Comparison of ENCODE assay signal across 1 cellular context in the genomic region with DNA sequence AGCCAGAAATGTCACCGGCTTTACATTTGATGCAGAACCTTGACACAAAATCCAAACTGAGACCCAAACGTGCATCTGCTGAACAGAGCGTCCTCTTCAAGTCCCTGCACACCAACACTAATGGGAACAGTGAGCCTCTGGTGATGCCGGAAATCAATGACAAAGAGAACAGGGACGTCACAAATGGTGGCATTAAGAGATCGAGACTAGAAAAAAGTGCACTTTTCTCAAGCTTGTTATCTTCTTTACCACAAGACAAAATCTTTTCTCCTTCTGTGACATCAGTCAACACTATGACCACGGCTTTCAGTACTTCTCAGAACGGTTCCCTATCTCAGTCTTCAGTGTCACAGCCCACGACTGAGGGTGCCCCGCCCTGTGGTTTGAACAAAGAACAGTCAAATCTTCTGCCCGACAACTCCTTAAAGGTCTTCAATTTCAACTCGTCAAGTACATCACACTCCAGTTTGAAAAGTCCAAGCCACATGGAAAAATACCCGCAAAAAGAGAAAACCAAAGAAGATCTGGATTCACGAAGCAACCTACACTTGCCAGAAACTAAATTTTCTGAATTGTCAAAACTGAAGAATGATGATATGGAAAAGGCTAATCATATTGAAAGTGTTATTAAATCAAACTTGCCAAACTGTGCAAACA.
A peak's percentile ranks its signal among the peaks of the same experiment; 100 is the strongest.
TF ChIP-seq lines count a peak whose summit lies in the region.

No MANE protein-coding gene starts in this region.

TF ChIP-seq in K562, 482 proteins besides CTCF, POLR2A, EP300 and RAD21 (continued from another document and continues in another):
- TF ChIP-seq, protein P1, sequence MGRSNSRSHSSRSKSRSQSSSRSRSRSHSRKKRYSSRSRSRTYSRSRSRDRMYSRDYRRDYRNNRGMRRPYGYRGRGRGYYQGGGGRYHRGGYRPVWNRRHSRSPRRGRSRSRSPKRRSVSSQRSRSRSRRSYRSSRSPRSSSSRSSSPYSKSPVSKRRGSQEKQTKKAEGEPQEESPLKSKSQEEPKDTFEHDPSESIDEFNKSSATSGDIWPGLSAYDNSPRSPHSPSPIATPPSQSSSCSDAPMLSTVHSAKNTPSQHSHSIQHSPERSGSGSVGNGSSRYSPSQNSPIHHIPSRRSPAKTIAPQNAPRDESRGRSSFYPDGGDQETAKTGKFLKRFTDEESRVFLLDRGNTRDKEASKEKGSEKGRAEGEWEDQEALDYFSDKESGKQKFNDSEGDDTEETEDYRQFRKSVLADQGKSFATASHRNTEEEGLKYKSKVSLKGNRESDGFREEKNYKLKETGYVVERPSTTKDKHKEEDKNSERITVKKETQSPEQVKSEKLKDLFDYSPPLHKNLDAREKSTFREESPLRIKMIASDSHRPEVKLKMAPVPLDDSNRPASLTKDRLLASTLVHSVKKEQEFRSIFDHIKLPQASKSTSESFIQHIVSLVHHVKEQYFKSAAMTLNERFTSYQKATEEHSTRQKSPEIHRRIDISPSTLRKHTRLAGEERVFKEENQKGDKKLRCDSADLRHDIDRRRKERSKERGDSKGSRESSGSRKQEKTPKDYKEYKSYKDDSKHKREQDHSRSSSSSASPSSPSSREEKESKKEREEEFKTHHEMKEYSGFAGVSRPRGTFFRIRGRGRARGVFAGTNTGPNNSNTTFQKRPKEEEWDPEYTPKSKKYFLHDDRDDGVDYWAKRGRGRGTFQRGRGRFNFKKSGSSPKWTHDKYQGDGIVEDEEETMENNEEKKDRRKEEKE (IDR thresholded peaks at IDR 0.05; ENCODE audit: borderline replicate concordance in 1 of 2, control insufficient read depth in 1 of 2, low read depth in 2 of 2, low read length in 1 of 2): no peak
- TF ChIP-seq BRD9 (IDR thresholded peaks at IDR 0.05; ENCODE audit: low read depth, partially characterized antibody) (peak; percentile 23), GABPB1 (CRISPR knock-in tag; IDR thresholded peaks at IDR 0.05) (no peak), STAT5A (IDR thresholded peaks at IDR 0.05; ENCODE audit: borderline replicate concordance, low read length) (peak; percentile 99), CBFB (CRISPR knock-in tag; IDR thresholded peaks at IDR 0.05) (no peak), ZFP36 (IDR thresholded peaks at IDR 0.05; ENCODE audit: low read depth, low read length, partially characterized antibody) (no peak), MAZ (CRISPR knock-in tag; conservative IDR thresholded peaks at IDR 0.05 in 1 of 2, IDR thresholded peaks at IDR 0.05 in 1 of 2) (peak; percentile 69 to 71), HDAC3 (IDR thresholded peaks at IDR 0.05; ENCODE audit: borderline replicate concordance, partially characterized antibody) (peak; percentile 88), NCOA1 (IDR thresholded peaks at IDR 0.05; ENCODE audit: low read depth) (peak; percentile 70; the same call in 1 of the 2 replicates), TAF15 (IDR thresholded peaks at IDR 0.05; ENCODE audit: low read depth, low read length) (no peak), HDAC1 (IDR thresholded peaks at IDR 0.05) (peak; percentile 81 to 99; a peak in 3 of 4 replicates), PYGO2 (tag; IDR thresholded peaks at IDR 0.05) (no peak), EGR1 (conservative IDR thresholded peaks at IDR 0.05) (peak; percentile 54; the same call in 1 of the 2 replicates), ZNF589 (CRISPR knock-in tag; IDR thresholded peaks at IDR 0.05; ENCODE audit: low read depth) (no peak), TAL1 (IDR thresholded peaks at IDR 0.05) (peak; percentile 95), STAG1 (CRISPR knock-in tag; IDR thresholded peaks at IDR 0.05; ENCODE audit: borderline replicate concordance) (no peak), BACH1 (tag; IDR thresholded peaks at IDR 0.05) (no peak), ZNF197 (CRISPR knock-in tag; IDR thresholded peaks at IDR 0.05; ENCODE audit: low read depth) (peak; percentile 70; the same call in 1 of the 2 replicates), NEUROD1 (IDR thresholded peaks at IDR 0.05; ENCODE audit: borderline replicate concordance, low read depth, low read length, partially characterized antibody) (peak; percentile 66), SRSF3 (IDR thresholded peaks at IDR 0.05; ENCODE audit: insufficient read depth, low read length) (no peak), POLR2H (tag; IDR thresholded peaks at IDR 0.05; ENCODE audit: low read depth) (no peak), SREBF1 (IDR thresholded peaks at IDR 0.05; ENCODE audit: borderline replicate concordance, low read depth, low read length) (no peak), PHB2 (IDR thresholded peaks at IDR 0.05; ENCODE audit: low read depth) (peak; percentile 70; the same call in 1 of the 2 replicates), ZKSCAN1 (IDR thresholded peaks at IDR 0.05; ENCODE audit: low read depth, low read length) (0 out of 2 replicates have a peak, but pooled peaks have one; percentile 33), MIER1 (IDR thresholded peaks at IDR 0.05; ENCODE audit: low read depth) (no peak), C11orf30 (IDR thresholded peaks at IDR 0.05; ENCODE audit: low read depth) (no peak), ATF1 (CRISPR knock-in tag; IDR thresholded peaks at IDR 0.05) (no peak), ATF1 (tag; IDR thresholded peaks at IDR 0.05) (peak; percentile 85), KDM1A (IDR thresholded peaks at IDR 0.05) (peak; percentile 99 to 100), MTA1 (IDR thresholded peaks at IDR 0.05; ENCODE audit: borderline replicate concordance) (0 out of 2 replicates have a peak, but pooled peaks have one; percentile 63), ZNF778 (CRISPR knock-in tag; IDR thresholded peaks at IDR 0.05) (no peak), NR1H2 (CRISPR knock-in tag; IDR thresholded peaks at IDR 0.05) (no peak), HDAC2 (IDR thresholded peaks at IDR 0.05) (peak; percentile 100), TBL1XR1 (IDR thresholded peaks at IDR 0.05; ENCODE audit: low read length in 2 of 2) (peak; percentile 82 to 97; a peak in 2 of 4 replicates), NFE2 (IDR thresholded peaks at IDR 0.05; ENCODE audit: low read depth) (peak; percentile 60), POLR2B (IDR thresholded peaks at IDR 0.05; ENCODE audit: low read depth, partially characterized antibody) (no peak)
- TF ChIP-seq, protein P2, sequence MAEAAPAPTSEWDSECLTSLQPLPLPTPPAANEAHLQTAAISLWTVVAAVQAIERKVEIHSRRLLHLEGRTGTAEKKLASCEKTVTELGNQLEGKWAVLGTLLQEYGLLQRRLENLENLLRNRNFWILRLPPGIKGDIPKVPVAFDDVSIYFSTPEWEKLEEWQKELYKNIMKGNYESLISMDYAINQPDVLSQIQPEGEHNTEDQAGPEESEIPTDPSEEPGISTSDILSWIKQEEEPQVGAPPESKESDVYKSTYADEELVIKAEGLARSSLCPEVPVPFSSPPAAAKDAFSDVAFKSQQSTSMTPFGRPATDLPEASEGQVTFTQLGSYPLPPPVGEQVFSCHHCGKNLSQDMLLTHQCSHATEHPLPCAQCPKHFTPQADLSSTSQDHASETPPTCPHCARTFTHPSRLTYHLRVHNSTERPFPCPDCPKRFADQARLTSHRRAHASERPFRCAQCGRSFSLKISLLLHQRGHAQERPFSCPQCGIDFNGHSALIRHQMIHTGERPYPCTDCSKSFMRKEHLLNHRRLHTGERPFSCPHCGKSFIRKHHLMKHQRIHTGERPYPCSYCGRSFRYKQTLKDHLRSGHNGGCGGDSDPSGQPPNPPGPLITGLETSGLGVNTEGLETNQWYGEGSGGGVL (CRISPR knock-in tag; IDR thresholded peaks at IDR 0.05): no peak
- TF ChIP-seq, protein P3, sequence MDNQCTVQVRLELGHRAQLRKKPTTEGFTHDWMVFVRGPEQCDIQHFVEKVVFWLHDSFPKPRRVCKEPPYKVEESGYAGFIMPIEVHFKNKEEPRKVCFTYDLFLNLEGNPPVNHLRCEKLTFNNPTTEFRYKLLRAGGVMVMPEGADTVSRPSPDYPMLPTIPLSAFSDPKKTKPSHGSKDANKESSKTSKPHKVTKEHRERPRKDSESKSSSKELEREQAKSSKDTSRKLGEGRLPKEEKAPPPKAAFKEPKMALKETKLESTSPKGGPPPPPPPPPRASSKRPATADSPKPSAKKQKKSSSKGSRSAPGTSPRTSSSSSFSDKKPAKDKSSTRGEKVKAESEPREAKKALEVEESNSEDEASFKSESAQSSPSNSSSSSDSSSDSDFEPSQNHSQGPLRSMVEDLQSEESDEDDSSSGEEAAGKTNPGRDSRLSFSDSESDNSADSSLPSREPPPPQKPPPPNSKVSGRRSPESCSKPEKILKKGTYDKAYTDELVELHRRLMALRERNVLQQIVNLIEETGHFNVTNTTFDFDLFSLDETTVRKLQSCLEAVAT (IDR thresholded peaks at IDR 0.05): peak in 1 of 2 experiments; percentile 89; a peak in 2 of 4 replicates
- TF ChIP-seq, protein P4, sequence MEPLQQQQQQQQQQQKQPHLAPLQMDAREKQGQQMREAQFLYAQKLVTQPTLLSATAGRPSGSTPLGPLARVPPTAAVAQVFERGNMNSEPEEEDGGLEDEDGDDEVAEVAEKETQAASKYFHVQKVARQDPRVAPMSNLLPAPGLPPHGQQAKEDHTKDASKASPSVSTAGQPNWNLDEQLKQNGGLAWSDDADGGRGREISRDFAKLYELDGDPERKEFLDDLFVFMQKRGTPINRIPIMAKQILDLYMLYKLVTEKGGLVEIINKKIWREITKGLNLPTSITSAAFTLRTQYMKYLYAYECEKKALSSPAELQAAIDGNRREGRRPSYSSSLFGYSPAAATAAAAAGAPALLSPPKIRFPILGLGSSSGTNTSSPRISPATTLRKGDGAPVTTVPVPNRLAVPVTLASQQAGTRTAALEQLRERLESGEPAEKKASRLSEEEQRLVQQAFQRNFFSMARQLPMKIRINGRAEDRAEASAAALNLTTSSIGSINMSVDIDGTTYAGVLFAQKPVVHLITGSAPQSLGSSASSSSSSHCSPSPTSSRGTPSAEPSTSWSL (CRISPR knock-in tag; IDR thresholded peaks at IDR 0.05; ENCODE audit: borderline replicate concordance): no peak
- TF ChIP-seq, protein P5, sequence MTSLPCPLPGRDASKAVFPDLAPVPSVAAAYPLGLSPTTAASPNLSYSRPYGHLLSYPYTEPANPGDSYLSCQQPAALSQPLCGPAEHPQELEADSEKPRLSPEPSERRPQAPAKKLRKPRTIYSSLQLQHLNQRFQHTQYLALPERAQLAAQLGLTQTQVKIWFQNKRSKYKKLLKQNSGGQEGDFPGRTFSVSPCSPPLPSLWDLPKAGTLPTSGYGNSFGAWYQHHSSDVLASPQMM (CRISPR knock-in tag; IDR thresholded peaks at IDR 0.05): no peak
- TF ChIP-seq, protein P6, sequence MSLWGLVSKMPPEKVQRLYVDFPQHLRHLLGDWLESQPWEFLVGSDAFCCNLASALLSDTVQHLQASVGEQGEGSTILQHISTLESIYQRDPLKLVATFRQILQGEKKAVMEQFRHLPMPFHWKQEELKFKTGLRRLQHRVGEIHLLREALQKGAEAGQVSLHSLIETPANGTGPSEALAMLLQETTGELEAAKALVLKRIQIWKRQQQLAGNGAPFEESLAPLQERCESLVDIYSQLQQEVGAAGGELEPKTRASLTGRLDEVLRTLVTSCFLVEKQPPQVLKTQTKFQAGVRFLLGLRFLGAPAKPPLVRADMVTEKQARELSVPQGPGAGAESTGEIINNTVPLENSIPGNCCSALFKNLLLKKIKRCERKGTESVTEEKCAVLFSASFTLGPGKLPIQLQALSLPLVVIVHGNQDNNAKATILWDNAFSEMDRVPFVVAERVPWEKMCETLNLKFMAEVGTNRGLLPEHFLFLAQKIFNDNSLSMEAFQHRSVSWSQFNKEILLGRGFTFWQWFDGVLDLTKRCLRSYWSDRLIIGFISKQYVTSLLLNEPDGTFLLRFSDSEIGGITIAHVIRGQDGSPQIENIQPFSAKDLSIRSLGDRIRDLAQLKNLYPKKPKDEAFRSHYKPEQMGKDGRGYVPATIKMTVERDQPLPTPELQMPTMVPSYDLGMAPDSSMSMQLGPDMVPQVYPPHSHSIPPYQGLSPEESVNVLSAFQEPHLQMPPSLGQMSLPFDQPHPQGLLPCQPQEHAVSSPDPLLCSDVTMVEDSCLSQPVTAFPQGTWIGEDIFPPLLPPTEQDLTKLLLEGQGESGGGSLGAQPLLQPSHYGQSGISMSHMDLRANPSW (CRISPR knock-in tag; IDR thresholded peaks at IDR 0.05): no peak
- TF ChIP-seq, protein P7, sequence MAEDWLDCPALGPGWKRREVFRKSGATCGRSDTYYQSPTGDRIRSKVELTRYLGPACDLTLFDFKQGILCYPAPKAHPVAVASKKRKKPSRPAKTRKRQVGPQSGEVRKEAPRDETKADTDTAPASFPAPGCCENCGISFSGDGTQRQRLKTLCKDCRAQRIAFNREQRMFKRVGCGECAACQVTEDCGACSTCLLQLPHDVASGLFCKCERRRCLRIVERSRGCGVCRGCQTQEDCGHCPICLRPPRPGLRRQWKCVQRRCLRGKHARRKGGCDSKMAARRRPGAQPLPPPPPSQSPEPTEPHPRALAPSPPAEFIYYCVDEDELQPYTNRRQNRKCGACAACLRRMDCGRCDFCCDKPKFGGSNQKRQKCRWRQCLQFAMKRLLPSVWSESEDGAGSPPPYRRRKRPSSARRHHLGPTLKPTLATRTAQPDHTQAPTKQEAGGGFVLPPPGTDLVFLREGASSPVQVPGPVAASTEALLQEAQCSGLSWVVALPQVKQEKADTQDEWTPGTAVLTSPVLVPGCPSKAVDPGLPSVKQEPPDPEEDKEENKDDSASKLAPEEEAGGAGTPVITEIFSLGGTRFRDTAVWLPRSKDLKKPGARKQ (CRISPR knock-in tag; IDR thresholded peaks at IDR 0.05): no peak
- TF ChIP-seq, protein P8, sequence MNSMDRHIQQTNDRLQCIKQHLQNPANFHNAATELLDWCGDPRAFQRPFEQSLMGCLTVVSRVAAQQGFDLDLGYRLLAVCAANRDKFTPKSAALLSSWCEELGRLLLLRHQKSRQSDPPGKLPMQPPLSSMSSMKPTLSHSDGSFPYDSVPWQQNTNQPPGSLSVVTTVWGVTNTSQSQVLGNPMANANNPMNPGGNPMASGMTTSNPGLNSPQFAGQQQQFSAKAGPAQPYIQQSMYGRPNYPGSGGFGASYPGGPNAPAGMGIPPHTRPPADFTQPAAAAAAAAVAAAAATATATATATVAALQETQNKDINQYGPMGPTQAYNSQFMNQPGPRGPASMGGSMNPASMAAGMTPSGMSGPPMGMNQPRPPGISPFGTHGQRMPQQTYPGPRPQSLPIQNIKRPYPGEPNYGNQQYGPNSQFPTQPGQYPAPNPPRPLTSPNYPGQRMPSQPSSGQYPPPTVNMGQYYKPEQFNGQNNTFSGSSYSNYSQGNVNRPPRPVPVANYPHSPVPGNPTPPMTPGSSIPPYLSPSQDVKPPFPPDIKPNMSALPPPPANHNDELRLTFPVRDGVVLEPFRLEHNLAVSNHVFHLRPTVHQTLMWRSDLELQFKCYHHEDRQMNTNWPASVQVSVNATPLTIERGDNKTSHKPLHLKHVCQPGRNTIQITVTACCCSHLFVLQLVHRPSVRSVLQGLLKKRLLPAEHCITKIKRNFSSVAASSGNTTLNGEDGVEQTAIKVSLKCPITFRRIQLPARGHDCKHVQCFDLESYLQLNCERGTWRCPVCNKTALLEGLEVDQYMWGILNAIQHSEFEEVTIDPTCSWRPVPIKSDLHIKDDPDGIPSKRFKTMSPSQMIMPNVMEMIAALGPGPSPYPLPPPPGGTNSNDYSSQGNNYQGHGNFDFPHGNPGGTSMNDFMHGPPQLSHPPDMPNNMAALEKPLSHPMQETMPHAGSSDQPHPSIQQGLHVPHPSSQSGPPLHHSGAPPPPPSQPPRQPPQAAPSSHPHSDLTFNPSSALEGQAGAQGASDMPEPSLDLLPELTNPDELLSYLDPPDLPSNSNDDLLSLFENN (IDR thresholded peaks at IDR 0.05; ENCODE audit: low read depth in 2 of 2, low read length in 2 of 2): peak in 1 of 2 experiments; percentile 89; a peak in 2 of 4 replicates
